In the genomic region with DNA sequence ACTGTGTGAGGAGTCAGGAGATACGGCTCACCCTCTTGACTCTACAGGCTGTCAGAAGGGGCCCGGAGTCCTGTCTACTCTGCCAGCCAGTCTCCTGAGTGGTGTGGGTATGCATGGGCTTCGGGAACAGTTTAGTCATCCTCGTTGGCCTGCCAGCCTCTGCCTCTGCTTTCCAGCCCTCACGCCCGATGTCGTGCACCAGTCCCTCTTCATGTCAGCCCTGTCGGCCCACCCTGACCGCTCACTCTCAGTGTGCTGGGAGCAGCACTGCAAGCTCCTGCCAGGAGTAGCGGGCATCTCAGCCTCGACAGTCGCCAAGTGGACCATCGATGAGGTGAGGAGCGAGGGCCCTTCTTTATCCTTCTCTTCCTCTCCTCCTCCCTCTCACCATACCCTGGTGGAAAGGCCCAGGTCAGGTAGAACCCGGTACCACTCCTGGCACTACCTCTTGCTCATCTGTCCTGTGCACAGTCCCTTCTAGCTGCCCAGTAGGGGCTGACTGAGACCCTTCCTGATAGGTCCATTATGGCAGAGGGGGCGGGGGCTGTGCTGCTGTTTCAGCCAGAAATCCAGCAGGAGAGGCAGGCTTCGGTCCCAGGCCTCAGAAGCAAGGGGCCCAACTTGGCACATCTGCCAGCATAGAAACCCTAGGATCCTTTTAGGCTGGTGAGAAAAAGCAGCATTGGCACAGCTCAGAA, we compare ENCODE assay signal across 1 cellular context.
A peak's percentile ranks its signal among the peaks of the same experiment; 100 is the strongest.
TF ChIP-seq lines count a peak whose summit lies in the region.

No MANE protein-coding gene starts in this region.

TF ChIP-seq in HepG2, 621 proteins besides CTCF, POLR2A, EP300 and RAD21:
- TF ChIP-seq SIX1 (CRISPR knock-in tag; IDR thresholded peaks at IDR 0.05; ENCODE audit: borderline replicate concordance) (no peak), SIX4 (CRISPR knock-in tag; IDR thresholded peaks at IDR 0.05) (no peak), AKAP8 (CRISPR knock-in tag; IDR thresholded peaks at IDR 0.05) (0 out of 2 replicates have a peak, but pooled peaks have one; percentile 0), AGO2 (optimal IDR thresholded peaks at IDR 0.05; ENCODE audit: low read depth, low read length) (peak; percentile 26)
